11 cellular contexts compared by ENCODE assay signal in genomic region chr1:17559618-17560419, GRCh38. TPM values are rescaled to one million over a fixed set of nuclear protein-coding genes. Genes with fewer than 3 reads are reported as not detected.
DNase-seq lines count a peak whose midpoint lies in the region; ATAC-seq, FAIRE-seq and TF ChIP-seq lines count a peak whose summit lies in the region.
"Had no signal": no experiment of that assay in that cellular context is flagged by ENCODE, and none has a peak within 500 bp of the region (broad histone marks: within the 10 kb centered on the region; RNA-seq: fewer than 3 reads in every experiment).

No MANE protein-coding gene starts in this region.

- ATAC-seq in heart right ventricle = no peak
- no peak for ATAC-seq in left cardiac atrium
- ATAC-seq in pancreas = peak; percentile 64 to 77 (median 73)
- ATAC-seq in HG02642 (IDR thresholded peaks at IDR 0.05; ENCODE audit: poor library complexity, unreplicated experiment) = no peak

- no peak for TF ChIP-seq CTCF in heart right ventricle (IDR thresholded peaks at IDR 0.05)
- TF ChIP-seq CTCF in pancreas (IDR thresholded peaks at IDR 0.05) = no peak

- no peaks in the 10 kb centered on the region for H3K36me3 ChIP-seq in heart right ventricle
- no peaks in the 10 kb centered on the region for H3K36me3 ChIP-seq in pancreas

- H3K9me3 ChIP-seq in heart right ventricle (no peaks in the 10 kb centered on the region), pancreas (no peaks in the 10 kb centered on the region)

- peaks cover 27 to 65% (median 43%) of the 10 kb centered on the region in 9 donors for H3K4me1 ChIP-seq in heart right ventricle
- peaks cover 46 to 53% (median 51%) of the 10 kb centered on the region in 3 donors for H3K4me1 ChIP-seq in pancreas

- no peaks in the 10 kb centered on the region for H3K27me3 ChIP-seq in heart right ventricle
- H3K27me3 ChIP-seq in pancreas = no peaks in the 10 kb centered on the region

- FAIRE-seq in pancreas (lab: Jason Lieb, UNC) = no peak

- intact Hi-C loops in heart right ventricle (cut with DNase I) (no loop called here), left cardiac atrium (cut with DNase I) (no loop called here), pancreas (cut with DNase I) (no loop called here)

- DNase-seq in heart right ventricle (no peak), left cardiac atrium (no peak), glomerular visceral epithelial cell (ENCODE audit: extremely low spot score) (peak; percentile 66), pancreas (peak in 3 of 6 donors; percentile 71 to 77 (median 71)), NCI-H524 (lab: John Stamatoyannopoulos, UW) (no peak), pons (ENCODE audit: low spot score) (no peak)
- DNase-seq in activated CD4-positive, alpha-beta T cell treated with anti-CD3 and anti-CD28 coated beads, Interleukin-2, amount 50 U/mL, for 4 hours = no peak
- DNase-seq: activated naive CD8-positive, alpha-beta T cell treated with anti-CD3 and anti-CD28 coated beads, Interleukin-2, amount 10 ng/mL, durations not matched to agents 7 days and 5 days; DMS79 treated with DMSO at 0.1 percent for 48 hours; erythroblast had no signal

- no peak overlapping the region for H3K4me3 ChIP-seq in heart right ventricle
- H3K4me3 ChIP-seq in pancreas = no peak overlapping the region

- 92% methylated on average over 7 of the region's 7 CpGs for WGBS in heart right ventricle, 2 donors
- WGBS in pancreas, 2 donors = 19 to 24% methylated on average over 7 of the region's 7 CpGs

- H3K27ac ChIP-seq in heart right ventricle = peak overlapping the region in 8 of 10 donors; percentile 3 to 94 (median 62)
- H3K27ac ChIP-seq in pancreas = peak overlapping the region; percentile 68 to 92 (median 88)

RNA-seq across cellular contexts. Expression of gene ARHGEF10L, which starts 20.3 kb away (rescaled TPM):
- total RNA-seq in heart right ventricle (10 to 100 TPM; 45.4 to 65.0 (median 49.4) TPM), left cardiac atrium (10 to 100 TPM; 40.6 to 44.9 TPM), pancreas (10 to 100 TPM; 36.2 to 58.7 (median 48.2) TPM)
- polyA plus RNA-seq in heart right ventricle (10 to 100 TPM; 52.8 to 68.4 TPM), pancreas (100 to 1,000 TPM; 103 to 104 TPM)

Comparison
In these comparisons a context has a peak if more than half of its experiments do, and no peak if none do; other contexts are left out.
1. ATAC-seq: peak in pancreas (4 of 4); none in heart right ventricle (0 of 8), left cardiac atrium (0 of 2) and HG02642 (single experiment).